ENCODE assay signal across 19 cellular contexts in the genomic region with DNA sequence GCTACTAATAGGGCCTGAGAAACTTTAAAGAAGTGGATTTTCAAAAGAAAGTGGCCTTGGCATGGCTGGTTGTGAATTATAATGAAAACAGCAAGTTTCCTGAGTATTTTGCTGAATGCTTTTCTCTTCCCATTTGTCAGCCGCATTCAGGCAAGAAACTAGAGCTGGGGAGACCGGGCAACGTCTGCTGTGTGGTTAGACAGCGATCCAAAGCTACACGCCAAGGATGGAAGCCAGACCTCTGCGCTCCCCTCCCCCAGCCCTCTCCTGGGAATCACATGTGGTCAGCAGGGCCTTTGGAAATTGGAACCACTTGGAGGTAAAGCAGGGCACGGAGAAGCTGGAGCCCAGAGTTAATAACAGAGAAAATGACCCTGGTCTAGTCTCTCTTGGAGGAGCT.
DNase-seq lines count a peak whose midpoint lies in the region; ATAC-seq and TF ChIP-seq lines count a peak whose summit lies in the region.
"Had no signal": no experiment of that assay in that cellular context is flagged by ENCODE, and none has a peak within 500 bp of the region (broad histone marks: within the 10 kb centered on the region; RNA-seq: fewer than 3 reads in every experiment).

No MANE protein-coding gene starts in this region.

- peaks cover 16% of the 10 kb centered on the region for H3K4me1 Mint-ChIP-seq in osteocyte (ENCODE audit: unreplicated experiment)
- H3K4me1 Mint-ChIP-seq: activated naive CD8-positive, alpha-beta T cell treated with anti-CD3 and anti-CD28 coated beads, Interleukin-2, amount 10 ng/mL, durations not matched to agents 7 days and 5 days; naive thymus-derived CD8-positive, alpha-beta T cell had no signal

- intact Hi-C loops in ascending aorta (cut with DNase I) (no loop called here), sciatic nerve (cut with DNase I) (loop anchor here (10.0 kb wide), 1 partner anchor 220 kb away; the partner anchor contains the start of gene PLXNA2)

- no peaks in the 10 kb centered on the region for H3K27me3 ChIP-seq in ascending aorta
- H3K27me3 ChIP-seq: foreskin keratinocyte had no signal

- H3K9me3 Mint-ChIP-seq in osteocyte (ENCODE audit: unreplicated experiment) = no peaks in the 10 kb centered on the region
- H3K9me3 Mint-ChIP-seq: activated CD8-positive, alpha-beta T cell treated with anti-CD3 and anti-CD28 coated beads for 36 hours; activated naive CD8-positive, alpha-beta T cell treated with anti-CD3 and anti-CD28 coated beads, Interleukin-2, amount 10 ng/mL, durations not matched to agents 7 days and 5 days; activated T-cell treated with anti-CD3 and anti-CD28 coated beads, Interleukin-2, amount 50 U/mL, for 4 hours had no signal

- H3K36me3 ChIP-seq in ascending aorta = peaks cover 0 to 25% of the 10 kb centered on the region in 2 donors

- H3K4me1 ChIP-seq in ascending aorta = peaks cover 4 to 26% of the 10 kb centered on the region in 2 donors
- H3K4me1 ChIP-seq: foreskin keratinocyte had no signal

- H3K27ac Mint-ChIP-seq in osteocyte (ENCODE audit: unreplicated experiment) = no peak overlapping the region
- H3K27ac Mint-ChIP-seq: activated CD8-positive, alpha-beta T cell treated with anti-CD3 and anti-CD28 coated beads for 36 hours; activated naive CD8-positive, alpha-beta T cell treated with anti-CD3 and anti-CD28 coated beads, Interleukin-2, amount 10 ng/mL, durations not matched to agents 7 days and 5 days; naive thymus-derived CD8-positive, alpha-beta T cell had no signal

- H3K9me3 ChIP-seq in ascending aorta = no peaks in the 10 kb centered on the region

- H3K27ac ChIP-seq in ascending aorta = peak overlapping the region; percentile 28 to 56
- H3K27ac ChIP-seq: foreskin keratinocyte, VCaP had no signal

- H3K36me3 Mint-ChIP-seq in osteocyte (ENCODE audit: unreplicated experiment) = peaks cover 9% of the 10 kb centered on the region
- H3K36me3 Mint-ChIP-seq: activated naive CD8-positive, alpha-beta T cell treated with anti-CD3 and anti-CD28 coated beads, Interleukin-2, amount 10 ng/mL, durations not matched to agents 7 days and 5 days; naive thymus-derived CD8-positive, alpha-beta T cell had no signal

- ATAC-seq in sciatic nerve (no peak), HG02798 (IDR thresholded peaks at IDR 0.05; ENCODE audit: poor library complexity, unreplicated experiment) (no peak)
- ATAC-seq: activated CD8-positive, alpha-beta T cell treated with anti-CD3 and anti-CD28 coated beads for 36 hours; activated T-cell treated with anti-CD3 and anti-CD28 coated beads, Interleukin-2, amount 50 U/mL, for 4 hours; foreskin keratinocyte; naive thymus-derived CD8-positive, alpha-beta T cell had no signal

- H3K4me3 Mint-ChIP-seq in osteocyte (ENCODE audit: unreplicated experiment) = no peak overlapping the region
- H3K4me3 Mint-ChIP-seq: activated CD8-positive, alpha-beta T cell treated with anti-CD3 and anti-CD28 coated beads for 36 hours; activated naive CD8-positive, alpha-beta T cell treated with anti-CD3 and anti-CD28 coated beads, Interleukin-2, amount 10 ng/mL, durations not matched to agents 7 days and 5 days; activated T-cell treated with anti-CD3 and anti-CD28 coated beads, Interleukin-2, amount 50 U/mL, for 4 hours; naive thymus-derived CD8-positive, alpha-beta T cell had no signal

- TF ChIP-seq CTCF in ascending aorta (IDR thresholded peaks at IDR 0.05) (no peak), osteocyte (IDR thresholded peaks at IDR 0.05) (no peak)

- no peak overlapping the region for H3K4me3 ChIP-seq in ascending aorta

- no peaks in the 10 kb centered on the region for H3K27me3 Mint-ChIP-seq in osteocyte (ENCODE audit: unreplicated experiment)
- H3K27me3 Mint-ChIP-seq: activated CD8-positive, alpha-beta T cell treated with anti-CD3 and anti-CD28 coated beads for 36 hours; naive thymus-derived CD8-positive, alpha-beta T cell had no signal

- DNase-seq in AG20443 (ENCODE audit: low spot score) = peak; percentile 44
- no peak for DNase-seq in ascending aorta (ENCODE audit: low spot score in 2 of 2)
- DNase-seq in hippocampal formation (lab: John Stamatoyannopoulos, UW) = peak; percentile 16 to 78
- DNase-seq in sciatic nerve (ENCODE audit: low spot score) = peak; percentile 51
- DNase-seq in osteocyte (ENCODE audit: extremely low spot score, unreplicated experiment) = no peak
- no peak for DNase-seq in SKM-1 treated with dmso at 0.1 percent for 144 hours (lab: John Stamatoyannopoulos, UW; ENCODE audit: unreplicated experiment)
- DNase-seq in NCI-H1105 treated with DMSO at 0.1 percent for 48 hours (lab: John Stamatoyannopoulos, UW) = no peak
- DNase-seq: ACHN; activated CD8-positive, alpha-beta T cell treated with anti-CD3 and anti-CD28 coated beads for 36 hours; activated naive CD8-positive, alpha-beta T cell treated with anti-CD3 and anti-CD28 coated beads, Interleukin-2, amount 10 ng/mL, durations not matched to agents 7 days and 5 days; activated T-cell treated with anti-CD3 and anti-CD28 coated beads, Interleukin-2, amount 50 U/mL, for 4 hours; cerebellar nuclear complex; EL; foreskin keratinocyte; naive thymus-derived CD8-positive, alpha-beta T cell; NCI-H187; stimulated activated naive CD4-positive, alpha-beta T cell had no signal

Comparison
In these comparisons a context has a peak if more than half of its experiments do, and no peak if none do; other contexts are left out.
1. DNase-seq: peak in AG20443 (single experiment), hippocampal formation (2 of 2) and sciatic nerve (single experiment); none in ascending aorta (0 of 2), osteocyte (single experiment), SKM-1 treated with dmso at 0.1 percent for 144 hours (single experiment) and NCI-H1105 treated with DMSO at 0.1 percent for 48 hours (single experiment).